In the genomic region with DNA sequence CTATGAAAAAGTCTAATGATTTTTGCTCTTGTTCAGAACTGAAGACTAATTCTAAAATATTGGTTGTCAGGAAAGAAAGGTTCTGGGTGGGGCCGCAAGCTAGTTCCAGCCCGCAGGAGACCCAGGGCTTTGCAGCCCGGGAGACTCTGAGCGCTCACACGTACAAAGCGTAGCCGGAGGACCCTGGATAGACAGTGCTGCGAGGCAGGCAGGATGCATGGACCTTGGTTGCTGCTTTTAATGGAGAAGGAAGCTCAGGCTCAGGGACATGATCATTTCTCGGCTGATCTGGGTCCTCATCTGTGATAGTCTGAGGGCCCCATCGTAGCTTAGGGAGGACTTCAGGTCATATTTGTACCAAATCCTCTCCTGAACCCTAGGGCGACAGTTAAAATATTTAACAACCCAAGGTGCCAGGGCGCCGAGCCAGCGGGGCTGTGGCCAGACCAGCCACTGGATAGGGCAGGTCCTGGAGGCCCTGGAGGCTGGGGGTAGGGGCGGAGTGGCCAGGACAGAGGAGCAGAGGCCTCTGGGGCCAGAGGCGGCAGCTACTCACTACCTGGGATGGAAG, we compare ENCODE assay signal across 16 cellular contexts.
A peak's percentile ranks its signal among the peaks of the same experiment; 100 is the strongest.
DNase-seq lines count a peak whose midpoint lies in the region; ATAC-seq, FAIRE-seq and TF ChIP-seq lines count a peak whose summit lies in the region.
"Had no signal": no experiment of that assay in that cellular context is flagged by ENCODE, and none has a peak within 500 bp of the region (broad histone marks: within the 10 kb centered on the region; RNA-seq: fewer than 3 reads in every experiment).

No MANE protein-coding gene starts in this region.

- H2BK5ac ChIP-seq in H1 (ENCODE audit: low read depth, low read length): no peak overlapping the region

- WGBS in H1 (ENCODE audit: extremely low coverage in 1 of 2, insufficient coverage in 1 of 2, insufficient read length in 1 of 2, insufficient replicate concordance in 2 of 2, low coverage in 1 of 2, low lambda C conversion rate in 2 of 2, missing lambda C conversion rate in 1 of 2), 2 experiments: 83% methylated on average over 16 of the region's 16 CpGs; no CpG with 5 or more reads in 1 of the 2 experiments

- H3K23me2 ChIP-seq in H1 (ENCODE audit: low read depth, low read length): peaks cover 6% of the 10 kb centered on the region

- H3K14ac ChIP-seq in H1 (ENCODE audit: insufficient read length): no peak overlapping the region

- peak; percentile 3 for DNase-seq in GM10266 (ENCODE audit: extremely low spot score)
- DNase-seq in NCI-H1092 treated with DMSO at 0.1 percent for 48 hours (lab: John Stamatoyannopoulos, UW): peak; percentile 75
- no peak for DNase-seq in H1 (ENCODE audit: low read depth in 1 of 2, low spot score in 2 of 2)
- DNase-seq in retina: peak; percentile 43
- no peak for DNase-seq in NCI-H1694 treated with DMSO at 0.1 percent for 48 hours (lab: John Stamatoyannopoulos, UW)
- DNase-seq in GM20000 (ENCODE audit: low spot score): no peak
- DNase-seq: activated CD4-positive, CD25-positive, alpha-beta regulatory T cell; activated effector memory CD4-positive, alpha-beta T cell treated with Interleukin-2 at 50 U/mL for 16 hours; SHP77 treated with DMSO at 0.1 percent for 48 hours; small intestine; stimulated activated CD4-positive, alpha-beta T cell treated with anti-CD3 and anti-CD28 coated beads, Interleukin-4, amount 100 ng/mL, for 24 hours had no signal

- H3K27me3 ChIP-seq in H1 (replicated peaks in 1 of 4; ENCODE audit: control insufficient read depth in 3 of 4, extremely low read depth in 1 of 4, insufficient read depth in 3 of 4, low read length in 3 of 4): peaks cover 0 to 25% (median 12%) of the 10 kb centered on the region in 4 experiments; a peak in 6 of 7 replicates

- H3K4ac ChIP-seq in H1 (replicated peaks; ENCODE audit: insufficient read length, low read depth, low read length): no peak overlapping the region

- H2AFZ ChIP-seq in H1 (ENCODE audit: low read length): no peak overlapping the region

- no peak overlapping the region for H3K4me2 ChIP-seq in H1 (ENCODE audit: insufficient read depth in 1 of 2, low read depth in 2 of 2, low read length in 2 of 2)

- no peak for TF ChIP-seq EP300 in H1 (IDR thresholded peaks at IDR 0.05; ENCODE audit: borderline replicate concordance in 1 of 2, low read depth in 2 of 2, low read length in 2 of 2)

- H3K79me1 ChIP-seq in H1 (ENCODE audit: low read depth, low read length): no peaks in the 10 kb centered on the region

- H3K18ac ChIP-seq in H1 (ENCODE audit: extremely low read depth, low read length): no peak overlapping the region

- no peak overlapping the region for H3K27ac ChIP-seq in H1 (ENCODE audit: low read depth, low read length)

- POLR2A ChIA-PET in H1 (lab: Charles Lee; ENCODE audit: partially characterized antibody): interaction anchor here (2.5 kb wide), 1 partner anchor 11 kb away, joined by 10 read pairs; no protein-coding TSS in a partner anchor

- H2BK15ac ChIP-seq in H1 (ENCODE audit: low read length): peak overlapping the region; percentile 34; the same call in 1 of the 2 replicates

- no peak overlapping the region for H2AK5ac ChIP-seq in H1 (ENCODE audit: low read depth, low read length)

- peaks cover 7 to 38% (median 25%) of the 10 kb centered on the region in 4 experiments for H3K4me1 ChIP-seq in H1 (replicated peaks in 1 of 4; ENCODE audit: control insufficient read depth in 3 of 4, insufficient read depth in 4 of 4, low read length in 3 of 4)
- H3K4me1 ChIP-seq: HAP-1 had no signal

- FAIRE-seq in H1 (lab: Jason Lieb, UNC): no peak
- FAIRE-seq: bronchial epithelial cell, GM12892, small intestine had no signal

- no peak for ATAC-seq in GM21825 (IDR thresholded peaks at IDR 0.05; ENCODE audit: unreplicated experiment)
- ATAC-seq in GM21360 (IDR thresholded peaks at IDR 0.05; ENCODE audit: unreplicated experiment): no peak

- H4K20me1 ChIP-seq in H1 (replicated peaks in 1 of 2; ENCODE audit: control insufficient read depth in 1 of 2, insufficient read depth in 2 of 2, low read length in 2 of 2): no peaks in the 10 kb centered on the region

- H2BK12ac ChIP-seq in H1 (ENCODE audit: low read depth, low read length): 0 out of 2 replicates have a peak overlapping the region, but pooled peaks have one; percentile 33

- no peak for TF ChIP-seq RAD21 in H1 (IDR thresholded peaks at IDR 0.05 in 1 of 2, conservative IDR thresholded peaks at IDR 0.05 in 1 of 2; ENCODE audit: low read depth in 2 of 2, low read length in 2 of 2)

- TF ChIP-seq POLR2A in H1 (IDR thresholded peaks at IDR 0.05; ENCODE audit: control extremely low read depth in 1 of 2, low read depth in 2 of 2, low read length in 2 of 2): no peak

- H4K5ac ChIP-seq in H1 (ENCODE audit: insufficient read length, low read depth, low read length): no peak overlapping the region

- H2BK120ac ChIP-seq in H1 (replicated peaks; ENCODE audit: low read depth, low read length): no peak overlapping the region

- H3K79me2 ChIP-seq in H1 (ENCODE audit: control insufficient read depth in 1 of 2, insufficient read depth in 2 of 2, low read length in 2 of 2): no peaks in the 10 kb centered on the region

- peak overlapping the region; percentile 29 for H4K91ac ChIP-seq in H1 (replicated peaks; ENCODE audit: insufficient read length, low read length)

- H3K36me3 ChIP-seq in H1 (ENCODE audit: control insufficient read depth in 2 of 4, insufficient read depth in 4 of 4, low read length in 3 of 4): no peaks in the 10 kb centered on the region; a peak in 1 of 8 replicates
- H3K36me3 ChIP-seq: HAP-1 had no signal

- TF ChIP-seq CTCF in GM10266 (IDR thresholded peaks at IDR 0.05; ENCODE audit: control insufficient read depth, insufficient read depth, low read depth, missing control alignments): no peak
- TF ChIP-seq CTCF in H1 (IDR thresholded peaks at IDR 0.05; ENCODE audit: control extremely low read depth in 1 of 3, insufficient read depth in 1 of 3, low read depth in 1 of 3, low read length in 3 of 3): no peak
- TF ChIP-seq CTCF in GM20000 (IDR thresholded peaks at IDR 0.05; ENCODE audit: extremely low read depth, missing control alignments): no peak

- H3K4me3 ChIP-seq in H1 (ENCODE audit: extremely low read depth in 1 of 4, insufficient read depth in 2 of 4, low read depth in 3 of 4, low read length in 4 of 4): no peak overlapping the region
- H3K4me3 ChIP-seq: HAP-1 had no signal

- H3K9ac ChIP-seq in H1 (replicated peaks in 1 of 4; ENCODE audit: extremely low read depth in 1 of 4, low read depth in 3 of 4, low read length in 3 of 4): no peak overlapping the region

- CTCF ChIA-PET in H1 (lab: Charles Lee; ENCODE audit: partially characterized antibody): interaction anchor here (0.6 to 9.4 kb wide), 13 partner anchors 11 to 81 kb away, joined by 3 to 56 read pairs (median 4); no protein-coding TSS in a partner anchor

- no peak overlapping the region for H3K56ac ChIP-seq in H1 (replicated peaks; ENCODE audit: insufficient read length, low read depth, low read length)

- H2BK20ac ChIP-seq in H1 (ENCODE audit: low read length): peak overlapping the region; percentile 75

- no peaks in the 10 kb centered on the region for H3K9me3 ChIP-seq in H1 (ENCODE audit: insufficient read depth in 2 of 2, low read depth in 1 of 2, low read length in 1 of 2)
- H3K9me3 ChIP-seq: HAP-1 had no signal

- H4K8ac ChIP-seq in H1 (ENCODE audit: extremely low read depth, insufficient read depth, low read length): no peak overlapping the region

- no peak overlapping the region for H3K23ac ChIP-seq in H1 (ENCODE audit: insufficient read length)

TF ChIP-seq in H1, 55 proteins besides CTCF, POLR2A, EP300 and RAD21:
- TF ChIP-seq ASH2L (IDR thresholded peaks at IDR 0.05; ENCODE audit: low read length) (no peak), CHD1 (IDR thresholded peaks at IDR 0.05; ENCODE audit: low read depth, low read length) (no peak), GABPA (IDR thresholded peaks at IDR 0.05; ENCODE audit: borderline replicate concordance, insufficient read depth, low read length) (no peak), CBX5 (IDR thresholded peaks at IDR 0.05; ENCODE audit: low read depth, low read length) (no peak), SRF (IDR thresholded peaks at IDR 0.05; ENCODE audit: low read depth, low read length) (no peak), BCL11A (IDR thresholded peaks at IDR 0.05; ENCODE audit: low read depth in 2 of 2, low read length in 2 of 2) (no peak), KDM4A (IDR thresholded peaks at IDR 0.05; ENCODE audit: low read depth, low read length, severe bottlenecking) (no peak), KDM5A (IDR thresholded peaks at IDR 0.05; ENCODE audit: low read length) (no peak), YY1 (IDR thresholded peaks at IDR 0.05; ENCODE audit: low read depth, low read length) (no peak), SIX5 (IDR thresholded peaks at IDR 0.05; ENCODE audit: low read depth, low read length) (no peak), BACH1 (IDR thresholded peaks at IDR 0.05; ENCODE audit: low read length) (no peak), SP4 (IDR thresholded peaks at IDR 0.05; ENCODE audit: low read length) (no peak), SUZ12 (IDR thresholded peaks at IDR 0.05; ENCODE audit: low read length) (no peak), ZNF274 (IDR thresholded peaks at IDR 0.05; ENCODE audit: borderline replicate concordance, extremely low read depth, low read length) (no peak), SAP30 (IDR thresholded peaks at IDR 0.05; ENCODE audit: insufficient read depth, insufficient replicate concordance, low read length) (no peak)
- TF ChIP-seq, protein P1, sequence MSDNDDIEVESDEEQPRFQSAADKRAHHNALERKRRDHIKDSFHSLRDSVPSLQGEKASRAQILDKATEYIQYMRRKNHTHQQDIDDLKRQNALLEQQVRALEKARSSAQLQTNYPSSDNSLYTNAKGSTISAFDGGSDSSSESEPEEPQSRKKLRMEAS (IDR thresholded peaks at IDR 0.05): no peak
- TF ChIP-seq, protein P2, sequence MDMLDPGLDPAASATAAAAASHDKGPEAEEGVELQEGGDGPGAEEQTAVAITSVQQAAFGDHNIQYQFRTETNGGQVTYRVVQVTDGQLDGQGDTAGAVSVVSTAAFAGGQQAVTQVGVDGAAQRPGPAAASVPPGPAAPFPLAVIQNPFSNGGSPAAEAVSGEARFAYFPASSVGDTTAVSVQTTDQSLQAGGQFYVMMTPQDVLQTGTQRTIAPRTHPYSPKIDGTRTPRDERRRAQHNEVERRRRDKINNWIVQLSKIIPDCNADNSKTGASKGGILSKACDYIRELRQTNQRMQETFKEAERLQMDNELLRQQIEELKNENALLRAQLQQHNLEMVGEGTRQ (IDR thresholded peaks at IDR 0.05; ENCODE audit: low read length): no peak

Comparison
In these comparisons a context has a peak if more than half of its experiments do, and no peak if none do; other contexts are left out.
1. DNase-seq: peak in GM10266 (single experiment), NCI-H1092 treated with DMSO at 0.1 percent for 48 hours (single experiment) and retina (single experiment); none in H1 (0 of 2), NCI-H1694 treated with DMSO at 0.1 percent for 48 hours (single experiment) and GM20000 (single experiment).